Comparison of ENCODE assay signal across 8 cellular contexts in genomic region chr5:35777358-35778087, GRCh38.
DNase-seq lines count a peak whose midpoint lies in the region; ATAC-seq and TF ChIP-seq lines count a peak whose summit lies in the region.

No MANE protein-coding gene starts in this region.

- H2AFZ ChIP-seq in GM23338: no peak overlapping the region

- H3K27ac Mint-ChIP-seq in GM23338 (no peak overlapping the region), T-helper 17 cell (peak overlapping the region; percentile 98)

- DNase-seq in CD1c-positive myeloid dendritic cell (ENCODE audit: extremely low spot score): peak; percentile 81
- peak; percentile 98 for DNase-seq in GM23338 (ENCODE audit: low spot score)
- peak; percentile 18 to 55 for DNase-seq in NCI-H1930 (lab: John Stamatoyannopoulos, UW)
- peak; percentile 46 to 64 (median 56) for DNase-seq in T-helper 17 cell
- peak; percentile 68 to 89 (median 82) for DNase-seq in adrenal gland
- DNase-seq in hippocampal formation (lab: John Stamatoyannopoulos, UW): peak; percentile 17 to 69
- peak; percentile 62 for DNase-seq in smooth muscle cell of the brain vasculature (ENCODE audit: low read depth, low spot score)
- DNase-seq in posterior vena cava (ENCODE audit: low spot score): no peak

- H3K27ac ChIP-seq in GM23338 (ENCODE audit: low read depth): no peak overlapping the region
- H3K27ac ChIP-seq in adrenal gland: no peak overlapping the region

- H3K27me3 ChIP-seq in GM23338 (ENCODE audit: insufficient read depth) (no peaks in the 10 kb centered on the region), adrenal gland (no peaks in the 10 kb centered on the region)

- H3K4me1 ChIP-seq in GM23338 (ENCODE audit: insufficient read depth) (no peaks in the 10 kb centered on the region), adrenal gland (replicated peaks in 1 of 2) (no peaks in the 10 kb centered on the region)

- ATAC-seq in GM23338 (peak; percentile 87), T-helper 17 cell (peak; percentile 73)

- H3K4me3 Mint-ChIP-seq in GM23338 (no peak overlapping the region), T-helper 17 cell (peak overlapping the region; percentile 71)

- no peak for TF ChIP-seq POLR2A in adrenal gland (IDR thresholded peaks at IDR 0.05)

- H3K36me3 ChIP-seq in GM23338 (ENCODE audit: insufficient read depth) (no peaks in the 10 kb centered on the region), adrenal gland (replicated peaks in 1 of 2) (no peaks in the 10 kb centered on the region)

- H3K9me2 ChIP-seq in GM23338 (ENCODE audit: insufficient read depth): no peaks in the 10 kb centered on the region

- H3K27me3 Mint-ChIP-seq in GM23338 (ENCODE audit: insufficient read depth, low read depth, poor library complexity): no peaks in the 10 kb centered on the region
- no peaks in the 10 kb centered on the region for H3K27me3 Mint-ChIP-seq in T-helper 17 cell

- WGBS in adrenal gland, 4 donors: 22 to 29% (median 27%) methylated on average over 9 of the region's 9 CpGs

- H3K36me3 Mint-ChIP-seq in GM23338 (ENCODE audit: low read depth): no peaks in the 10 kb centered on the region
- no peaks in the 10 kb centered on the region for H3K36me3 Mint-ChIP-seq in T-helper 17 cell (ENCODE audit: low read depth)

- TF ChIP-seq CTCF in GM23338 (conservative IDR thresholded peaks at IDR 0.05; ENCODE audit: low read depth in 2 of 2) (peak; percentile 68 to 69), adrenal gland (IDR thresholded peaks at IDR 0.05) (peak; percentile 49 to 76 (median 71))

- H3K4me3 ChIP-seq in GM23338 (no peak overlapping the region), adrenal gland (no peak overlapping the region)

- H4K20me1 ChIP-seq in GM23338 (replicated peaks; ENCODE audit: insufficient read depth): no peaks in the 10 kb centered on the region

- H3K9me3 Mint-ChIP-seq in GM23338: no peaks in the 10 kb centered on the region

- H3K9me3 ChIP-seq in T-helper 17 cell (ENCODE audit: control insufficient read depth, low read length, poor library complexity, severe bottlenecking): no peaks in the 10 kb centered on the region
- H3K9me3 ChIP-seq in adrenal gland (replicated peaks in 1 of 3): no peaks in the 10 kb centered on the region

- intact Hi-C loops in adrenal gland (cut with DNase I) (loop anchor here in 1 of 2 donors (5.0 kb wide), 1 partner anchor 150 kb away; no protein-coding TSS in a partner anchor), posterior vena cava (cut with DNase I) (loop anchor here in 1 of 2 donors (10.0 kb wide), 1 partner anchor 147 kb away; no protein-coding TSS in a partner anchor)

- H3K79me2 ChIP-seq in GM23338 (replicated peaks; ENCODE audit: insufficient read depth): no peaks in the 10 kb centered on the region

- no peaks in the 10 kb centered on the region for H3F3A ChIP-seq in GM23338 (replicated peaks; ENCODE audit: low read depth)

- peaks cover 5% of the 10 kb centered on the region; the same call in 1 of the 3 replicates for H3K4me1 Mint-ChIP-seq in GM23338
- peaks cover 57% of the 10 kb centered on the region for H3K4me1 Mint-ChIP-seq in T-helper 17 cell

- no peak overlapping the region for H3K4me2 ChIP-seq in GM23338

TF ChIP-seq in GM23338, 12 proteins besides CTCF, POLR2A, EP300 and RAD21:
- TF ChIP-seq ZNF462 (CRISPR knock-in tag; IDR thresholded peaks at IDR 0.05) (no peak), NANOG (IDR thresholded peaks at IDR 0.05; ENCODE audit: borderline replicate concordance) (no peak), STAT1 (IDR thresholded peaks at IDR 0.05; ENCODE audit: unreplicated experiment) (no peak), ETS1 (IDR thresholded peaks at IDR 0.05) (no peak), ZNF331 (CRISPR knock-in tag; IDR thresholded peaks at IDR 0.05; ENCODE audit: low read depth) (no peak), EZH2phosphoT487 (IDR thresholded peaks at IDR 0.05; ENCODE audit: unreplicated experiment) (no peak), POLR2AphosphoS5 (IDR thresholded peaks at IDR 0.05; ENCODE audit: low read depth) (no peak), ZNF114 (CRISPR knock-in tag; IDR thresholded peaks at IDR 0.05) (no peak)
